10 cellular contexts compared by ENCODE assay signal in genomic region chr14:89137514-89138163, GRCh38.
DNase-seq lines count a peak whose midpoint lies in the region; ATAC-seq and TF ChIP-seq lines count a peak whose summit lies in the region.
"Had no signal": no experiment of that assay in that cellular context is flagged by ENCODE, and none has a peak within 500 bp of the region (broad histone marks: within the 10 kb centered on the region; RNA-seq: fewer than 3 reads in every experiment).

No MANE protein-coding gene starts in this region.

- peaks cover 14% of the 10 kb centered on the region for H3F3A ChIP-seq in GM23248 (ENCODE audit: insufficient read depth)

- no peaks in the 10 kb centered on the region for H4K20me1 ChIP-seq in GM23248 (ENCODE audit: insufficient read depth)
- H4K20me1 ChIP-seq in Karpas-422 (ENCODE audit: insufficient read depth, low read depth, low read length), result no peaks in the 10 kb centered on the region

- H2AFZ ChIP-seq in GM23248 (peak overlapping the region; percentile 6; the same call in 1 of the 2 replicates), Karpas-422 (ENCODE audit: low read length) (no peak overlapping the region)

- H3K4me3 ChIP-seq in GM23248, result no peak overlapping the region
- H3K4me3 ChIP-seq in psoas muscle, result no peak overlapping the region
- no peak overlapping the region for H3K4me3 ChIP-seq in Karpas-422 (ENCODE audit: low read length)

- TF ChIP-seq CTCF in psoas muscle (IDR thresholded peaks at IDR 0.05), result no peak

- H3K36me3 ChIP-seq in GM23248 (ENCODE audit: low read depth) (no peaks in the 10 kb centered on the region), psoas muscle (ENCODE audit: insufficient read depth in 1 of 2, low read depth in 1 of 2) (no peaks in the 10 kb centered on the region), Karpas-422 (ENCODE audit: insufficient read depth, low read length) (no peaks in the 10 kb centered on the region)

- H3K4me2 ChIP-seq in GM23248 (ENCODE audit: unreplicated experiment) (peak overlapping the region; percentile 23), Karpas-422 (ENCODE audit: low read depth, low read length, poor library complexity, severe bottlenecking) (no peak overlapping the region)

- H3K9me2 ChIP-seq in GM23248 (ENCODE audit: insufficient read depth), result no peaks in the 10 kb centered on the region
- no peaks in the 10 kb centered on the region for H3K9me2 ChIP-seq in Karpas-422 (replicated peaks; ENCODE audit: insufficient read depth, low read length)

- in situ Hi-C loops in GM23248 (cut with MboI), result no loop called here

- peak; percentile 99 for ATAC-seq in SK-N-SH treated with all-trans-retinoic acid at 6 μM for 48 hours
- peak in 2 of 4 donors; percentile 45 to 59 for ATAC-seq in psoas muscle
- ATAC-seq in HG03460 (IDR thresholded peaks at IDR 0.05; ENCODE audit: unreplicated experiment), result no peak
- ATAC-seq: stimulated activated effector memory CD8-positive, alpha-beta T cell treated with anti-CD3 and anti-CD28 coated beads, Interleukin-12 subunit alpha, Interleukin-12 subunit beta, amount 100 ng/mL, for 72 hours had no signal

- H3K27ac ChIP-seq in GM23248, result no peak overlapping the region
- H3K27ac ChIP-seq in psoas muscle, result no peak overlapping the region
- H3K27ac ChIP-seq in Karpas-422 (ENCODE audit: low read length), result no peak overlapping the region

- intact Hi-C loops in psoas muscle (cut with DNase I), result no loop called here

- H3K79me2 ChIP-seq in GM23248 (ENCODE audit: insufficient read depth), result no peaks in the 10 kb centered on the region
- no peaks in the 10 kb centered on the region for H3K79me2 ChIP-seq in Karpas-422 (ENCODE audit: low read length)

- H3K9me3 ChIP-seq in GM23248 (ENCODE audit: low read depth) (no peaks in the 10 kb centered on the region), psoas muscle (no peaks in the 10 kb centered on the region), Karpas-422 (ENCODE audit: low read length) (no peaks in the 10 kb centered on the region)

- H3K27me3 ChIP-seq in GM23248 (replicated peaks; ENCODE audit: insufficient read depth) (no peaks in the 10 kb centered on the region), psoas muscle (ENCODE audit: insufficient read depth in 3 of 3, low read length in 2 of 3) (no peaks in the 10 kb centered on the region), Karpas-422 (ENCODE audit: low read length) (no peaks in the 10 kb centered on the region)

- DNase-seq in GM23248 (peak; percentile 98), fibroblast of gingiva (ENCODE audit: low read depth) (peak; percentile 97), psoas muscle (peak; percentile 64 to 65), Karpas-422 (no peak), NCI-H2107 (lab: John Stamatoyannopoulos, UW) (no peak), NCI-H526 (lab: John Stamatoyannopoulos, UW) (no peak)
- DNase-seq: NCI-H187 treated with DMSO at 0.1 percent for 48 hours had no signal

- WGBS in GM23248 (ENCODE audit: low coverage in 1 of 2, low lambda C conversion rate in 2 of 2, missing lambda C conversion rate in 2 of 2), 2 experiments, result 21 to 23% methylated on average over 7 of the region's 7 CpGs
- WGBS in psoas muscle, 3 donors, result 60 to 67% (median 64%) methylated on average over 7 of the region's 7 CpGs

- H3K9ac ChIP-seq in GM23248 (no peak overlapping the region), Karpas-422 (ENCODE audit: low read length) (no peak overlapping the region)

- H3K4me1 ChIP-seq in GM23248 (ENCODE audit: insufficient read depth) (peaks cover 7% of the 10 kb centered on the region), psoas muscle (no peaks in the 10 kb centered on the region), Karpas-422 (ENCODE audit: low read length) (no peaks in the 10 kb centered on the region)

TF ChIP-seq in SK-N-SH treated with all-trans-retinoic acid at 6 μM for 48 hours, 23 proteins besides CTCF, POLR2A, EP300 and RAD21:
- no peak for TF ChIP-seq PATZ1 (CRISPR knock-in tag; IDR thresholded peaks at IDR 0.05; ENCODE audit: borderline replicate concordance)
- TF ChIP-seq ZNF8 (CRISPR knock-in tag; IDR thresholded peaks at IDR 0.05), result no peak
- no peak for TF ChIP-seq ISL1 (CRISPR knock-in tag; IDR thresholded peaks at IDR 0.05)
- TF ChIP-seq ZFP3 (CRISPR knock-in tag; IDR thresholded peaks at IDR 0.05), result no peak
- TF ChIP-seq ZNF70 (CRISPR knock-in tag; IDR thresholded peaks at IDR 0.05), result no peak
- TF ChIP-seq, protein P1, sequence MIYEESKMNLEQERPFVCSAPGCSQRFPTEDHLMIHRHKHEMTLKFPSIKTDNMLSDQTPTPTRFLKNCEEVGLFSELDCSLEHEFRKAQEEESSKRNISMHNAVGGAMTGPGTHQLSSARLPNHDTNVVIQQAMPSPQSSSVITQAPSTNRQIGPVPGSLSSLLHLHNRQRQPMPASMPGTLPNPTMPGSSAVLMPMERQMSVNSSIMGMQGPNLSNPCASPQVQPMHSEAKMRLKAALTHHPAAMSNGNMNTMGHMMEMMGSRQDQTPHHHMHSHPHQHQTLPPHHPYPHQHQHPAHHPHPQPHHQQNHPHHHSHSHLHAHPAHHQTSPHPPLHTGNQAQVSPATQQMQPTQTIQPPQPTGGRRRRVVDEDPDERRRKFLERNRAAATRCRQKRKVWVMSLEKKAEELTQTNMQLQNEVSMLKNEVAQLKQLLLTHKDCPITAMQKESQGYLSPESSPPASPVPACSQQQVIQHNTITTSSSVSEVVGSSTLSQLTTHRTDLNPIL (CRISPR knock-in tag; IDR thresholded peaks at IDR 0.05; ENCODE audit: low read depth), result no peak
- no peak for TF ChIP-seq TCF4 (CRISPR knock-in tag; IDR thresholded peaks at IDR 0.05; ENCODE audit: borderline replicate concordance)
TF ChIP-seq in SK-N-SH treated with all-trans-retinoic acid at 6 μM for 48 hours: peak in this region for 0.

Comparison
In these comparisons a context has a peak if more than half of its experiments do, and no peak if none do; other contexts are left out.
1. DNase-seq: peak in GM23248 (single experiment), fibroblast of gingiva (single experiment) and psoas muscle (2 of 2); none in Karpas-422 (single experiment), NCI-H2107 (single experiment) and NCI-H526 (0 of 2).